In genomic region chrX:129678176-129678880, GRCh38 we compare ENCODE assay signal across 8 cellular contexts. TPM values are rescaled to one million over a fixed set of nuclear protein-coding genes. Genes with fewer than 3 reads are reported as not detected.
DNase-seq lines count a peak whose midpoint lies in the region; ATAC-seq and TF ChIP-seq lines count a peak whose summit lies in the region.

No MANE protein-coding gene starts in this region.

- peak overlapping the region; percentile 82 for H3K27ac ChIP-seq in Panc1 (ENCODE audit: low read length)

- H3K9me3 ChIP-seq in Panc1 (ENCODE audit: control insufficient read depth, insufficient read depth, low read depth, low read length) = no peaks in the 10 kb centered on the region

- DNase-seq in GM12865 (ENCODE audit: low read depth) (peak; percentile 39), Panc1 (ENCODE audit: low read depth, low spot score) (no peak), activated gamma-delta T cell treated with Interleukin-2 at 50 U/mL for 16 hours (peak; percentile 46), germinal center (ENCODE audit: low spot score) (peak; percentile 77), pons (ENCODE audit: low spot score) (peak; percentile 52), posterior vena cava (ENCODE audit: low spot score) (no peak)

- H3K4me3 ChIP-seq in GM12865 (ENCODE audit: low read depth, low read length) (peak overlapping the region; percentile 50), Panc1 (ENCODE audit: low read depth in 2 of 2, low read length in 2 of 2) (peak overlapping the region; percentile 48 to 79)

- no peaks in the 10 kb centered on the region for H3K36me3 ChIP-seq in Panc1 (ENCODE audit: control insufficient read depth, insufficient read depth, low read length)

- ATAC-seq in HG03175 (IDR thresholded peaks at IDR 0.05; ENCODE audit: unreplicated experiment) (peak; percentile 71), Panc1 (peak; percentile 96), HG02938 (IDR thresholded peaks at IDR 0.05; ENCODE audit: unreplicated experiment) (no peak)

- BruUV-seq in Panc1 (replicated peaks; lab: Mats Ljungman, UMichigan) = no TSS peak

- no peaks in the 10 kb centered on the region for H3K27me3 ChIP-seq in Panc1 (ENCODE audit: control insufficient read depth, insufficient read depth, low read length)

- in situ Hi-C loops in Panc1 (cut with HindIII; ENCODE audit: low pct_unique_long_range_greater_than_20kb, low sequenced_read_pairs) = no loop called here

- POLR2A ChIA-PET in Panc1 (lab: Charles Lee) = no interaction called here

- H3K4me1 ChIP-seq in Panc1 (ENCODE audit: control insufficient read depth, insufficient read depth, low read length) = peaks cover 13% of the 10 kb centered on the region

- CTCF ChIA-PET in Panc1 (lab: Charles Lee) = interaction anchor here (0.5 to 1.1 kb wide), 4 partner anchors 42 to 146 kb away, joined by 3 to 5 read pairs (median 4); no protein-coding TSS in a partner anchor

- intact Hi-C loops in Panc1 (cut with micrococcal nuclease; ENCODE audit: unreplicated experiment) (no loop called here), posterior vena cava (cut with DNase I) (no loop called here)

- TF ChIP-seq CTCF in GM12865 (IDR thresholded peaks at IDR 0.05; ENCODE audit: insufficient read depth, low read depth, low read length, missing control alignments) = peak; percentile 22
- TF ChIP-seq CTCF in Panc1 (IDR thresholded peaks at IDR 0.05) = peak; percentile 79

RNA-seq across cellular contexts. Expression of gene APLN, which starts 23.6 kb away (rescaled TPM):
- total RNA-seq in Panc1 (2021; ENCODE audit: unreplicated experiment) (1.1 TPM), posterior vena cava (1 to 10 TPM; 6.1 to 8.5 TPM)
- polyA plus RNA-seq in Panc1 (2012; ENCODE audit: insufficient read length) = 0.70 TPM

Comparison
In these comparisons a context has a peak if more than half of its experiments do, and no peak if none do; other contexts are left out.
1. DNase-seq: peak in GM12865 (single experiment), activated gamma-delta T cell treated with Interleukin-2 at 50 U/mL for 16 hours (single experiment), germinal center (single experiment) and pons (single experiment); none in Panc1 (single experiment) and posterior vena cava (single experiment).